In the genomic region with DNA sequence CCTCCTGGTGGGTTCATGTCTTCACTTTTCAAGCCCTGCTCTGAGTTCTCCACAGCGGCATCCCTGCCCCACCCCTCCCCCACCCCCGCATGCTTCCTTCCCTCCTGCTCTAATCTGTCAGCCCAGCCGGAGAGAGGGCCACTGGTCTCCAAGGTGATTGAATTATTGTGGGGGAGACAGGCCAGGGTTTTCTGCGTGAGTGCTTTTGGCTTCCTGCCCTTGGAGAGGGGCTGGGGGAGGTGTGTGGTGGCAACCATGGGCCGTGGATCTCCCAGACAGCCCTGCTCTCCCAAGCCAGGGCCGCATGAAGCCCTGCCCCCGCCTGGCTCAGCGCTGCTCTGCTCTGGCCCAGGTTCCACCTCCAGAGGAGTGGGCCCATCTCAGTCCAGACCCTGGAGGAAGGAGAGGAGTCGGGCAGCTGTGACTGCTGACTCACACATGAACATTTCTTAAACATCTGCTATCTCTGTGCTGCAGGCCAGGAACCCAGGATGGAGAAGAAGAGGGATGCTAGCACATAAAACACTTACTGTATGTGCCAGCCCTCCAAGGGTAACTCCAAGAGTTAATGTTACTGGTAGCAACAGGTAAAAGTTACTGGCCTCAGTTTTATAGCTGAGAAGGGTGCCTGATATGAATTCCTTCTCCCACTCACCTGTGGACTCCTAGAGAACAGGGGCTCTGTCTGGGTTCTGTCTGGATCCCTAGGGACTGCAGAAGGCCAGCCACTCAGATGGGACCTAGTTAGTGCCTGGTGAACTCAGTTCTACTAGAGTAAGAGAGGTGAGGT, we compare ENCODE assay signal across 7 cellular contexts.
DNase-seq lines count a peak whose midpoint lies in the region; ATAC-seq and TF ChIP-seq lines count a peak whose summit lies in the region.

No MANE protein-coding gene starts in this region.

- H3K36me3 ChIP-seq in cardiac muscle cell = no peaks in the 10 kb centered on the region
- peaks cover 0 to 28% (median 0%) of the 10 kb centered on the region in 6 donors for H3K36me3 ChIP-seq in spleen

- peak; percentile 63 for DNase-seq in HCEC 1CT
- DNase-seq in RPMI7951 (ENCODE audit: low read depth) = peak; percentile 93
- DNase-seq in cardiac muscle cell (ENCODE audit: low read depth in 1 of 2, low spot score in 1 of 2) = peak; percentile 81 to 91
- DNase-seq in spleen = no peak
- no peak for DNase-seq in NCI-H1930 (lab: John Stamatoyannopoulos, UW)
- DNase-seq in activated effector memory CD4-positive, alpha-beta T cell treated with anti-CD3 and anti-CD28 coated beads, Interleukin-2, amount 50 U/mL, for 16 hours = no peak

- WGBS in spleen, 5 donors = 22 to 30% (median 23%) methylated on average over 8 to 9 of the region's 9 CpGs

- TF ChIP-seq POLR2A in spleen (IDR thresholded peaks at IDR 0.05) = no peak

- H3K9me3 ChIP-seq in cardiac muscle cell (ENCODE audit: low read depth) (no peaks in the 10 kb centered on the region), spleen (no peaks in the 10 kb centered on the region)

- H3K4me3 ChIP-seq in cardiac muscle cell (no peak overlapping the region), spleen (no peak overlapping the region)

- peaks cover 74% of the 10 kb centered on the region for H3K4me1 ChIP-seq in cardiac muscle cell (ENCODE audit: low read depth)
- H3K4me1 ChIP-seq in spleen = peaks cover 28 to 100% (median 77%) of the 10 kb centered on the region in 6 donors

- no peak for ATAC-seq in HG02884 (IDR thresholded peaks at IDR 0.05; ENCODE audit: unreplicated experiment)

- no peaks in the 10 kb centered on the region for H3K27me3 ChIP-seq in cardiac muscle cell
- no peaks in the 10 kb centered on the region for H3K27me3 ChIP-seq in spleen (replicated peaks in 1 of 7)

- H3K27ac ChIP-seq in cardiac muscle cell = peak overlapping the region; percentile 80
- peak overlapping the region; percentile 57 to 95 (median 77) for H3K27ac ChIP-seq in spleen

- intact Hi-C loops in spleen (cut with DNase I; ENCODE audit: low total_unique reads) = no loop called here

- no peak for TF ChIP-seq CTCF in cardiac muscle cell (IDR thresholded peaks at IDR 0.05; ENCODE audit: low read depth, low read length)
- TF ChIP-seq CTCF in spleen (IDR thresholded peaks at IDR 0.05 in 8 of 11, conservative IDR thresholded peaks at IDR 0.05 in 3 of 11) = no peak

Comparison
In these comparisons a context has a peak if more than half of its experiments do, and no peak if none do; other contexts are left out.
1. DNase-seq: peak in HCEC 1CT (single experiment), RPMI7951 (single experiment) and cardiac muscle cell (2 of 2); none in spleen (single experiment), NCI-H1930 (0 of 2) and activated effector memory CD4-positive, alpha-beta T cell treated with anti-CD3 and anti-CD28 coated beads, Interleukin-2, amount 50 U/mL, for 16 hours (single experiment).